14 cellular contexts compared by ENCODE assay signal in the genomic region with DNA sequence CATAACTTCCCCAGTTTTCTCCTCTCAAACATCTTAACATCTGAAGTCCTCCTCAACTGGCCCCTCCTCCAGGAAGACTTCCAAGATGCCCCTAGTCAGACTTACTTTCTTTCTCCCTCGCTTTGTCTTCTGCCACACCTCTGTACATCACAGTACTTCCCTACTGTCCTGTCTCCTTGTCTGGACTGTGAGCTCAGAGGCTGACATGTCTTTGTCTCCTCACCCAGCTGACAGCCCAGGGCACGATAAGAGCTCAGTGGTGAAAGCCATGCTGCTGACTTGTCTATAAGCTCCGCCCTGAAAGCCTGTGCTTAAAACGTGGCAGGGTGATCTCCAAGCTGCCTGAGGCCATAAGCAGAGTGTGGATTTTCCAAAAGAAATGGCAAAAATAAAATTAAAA. TPM values are rescaled to one million over a fixed set of nuclear protein-coding genes. Genes with fewer than 3 reads are reported as not detected.
DNase-seq lines count a peak whose midpoint lies in the region; FAIRE-seq and TF ChIP-seq lines count a peak whose summit lies in the region.
"Had no signal": no experiment of that assay in that cellular context is flagged by ENCODE, and none has a peak within 500 bp of the region (broad histone marks: within the 10 kb centered on the region; RNA-seq: fewer than 3 reads in every experiment).

No MANE protein-coding gene starts in this region.

- peaks cover 60% of the 10 kb centered on the region for H3K4me1 Mint-ChIP-seq in mesothelial cell of epicardium

- FAIRE-seq in D721Med (lab: Jason Lieb, UNC) = no peak

- H3K36me3 Mint-ChIP-seq in mesothelial cell of epicardium = peaks cover 8% of the 10 kb centered on the region

- no peak overlapping the region for H3K4me3 Mint-ChIP-seq in mesothelial cell of epicardium

- DNase-seq in D721Med (ENCODE audit: insufficient read length, low spot score) = peak; percentile 43
- peak; percentile 27 for DNase-seq in SK-MEL-5 (ENCODE audit: low read depth, low spot score)
- DNase-seq in fibroblast of gingiva (ENCODE audit: low read depth) = peak; percentile 61
- no peak for DNase-seq in mesothelial cell of epicardium (ENCODE audit: low spot score in 2 of 2, unreplicated experiment in 2 of 2)
- DNase-seq in NCI-H774 (lab: John Stamatoyannopoulos, UW) = no peak
- no peak for DNase-seq in NCI-H1417 (lab: John Stamatoyannopoulos, UW)
- DNase-seq in RKO (ENCODE audit: low spot score) = no peak
- no peak for DNase-seq in inferior parietal cortex (ENCODE audit: extremely low spot score)
- DNase-seq: activated CD4-positive, alpha-beta T cell treated with anti-CD3 and anti-CD28 coated beads, Interleukin-2, amount 50 U/mL, for 48 hours; body of pancreas; Calu3; hypothalamus; nucleus accumbens; transverse colon had no signal

- TF ChIP-seq CTCF in D721Med (IDR thresholded peaks at IDR 0.05; ENCODE audit: insufficient read depth, missing control alignments) (no peak), mesothelial cell of epicardium (IDR thresholded peaks at IDR 0.05; ENCODE audit: unreplicated experiment) (no peak)

- peak overlapping the region; percentile 82 for H3K27ac Mint-ChIP-seq in mesothelial cell of epicardium

- H3K27me3 Mint-ChIP-seq in mesothelial cell of epicardium (ENCODE audit: low read depth) = no peaks in the 10 kb centered on the region

- in situ Hi-C loops in SK-MEL-5 (cut with HindIII; ENCODE audit: low pct_unique_long_range_greater_than_20kb, low sequenced_read_pairs) = no loop called here

- no peaks in the 10 kb centered on the region for H3K9me3 Mint-ChIP-seq in mesothelial cell of epicardium

RNA-seq across cellular contexts. Expression of a gene that starts 33.0 kb away (rescaled TPM):
- total RNA-seq in SK-MEL-5 (2014; rRNA removed; shearing (Covaris generic)) = 23.0 and 28.7 TPM in 2 replicates
- polyA plus RNA-seq in SK-MEL-5 (2015; cell fraction: cytosol; rRNA removed) = 15.9 and 16.0 TPM in 2 replicates
- polyA plus RNA-seq in SK-MEL-5 (2015; cell fraction: nucleus; rRNA removed) = 9.1 and 18.1 TPM in 2 replicates
- total RNA-seq in mesothelial cell of epicardium = 22.1 to 26.0 TPM (median 22.6 TPM) in 3 replicates

Comparison
In these comparisons a context has a peak if more than half of its experiments do, and no peak if none do; other contexts are left out.
1. DNase-seq: peak in D721Med (single experiment), SK-MEL-5 (single experiment) and fibroblast of gingiva (single experiment); none in mesothelial cell of epicardium (0 of 2), NCI-H774 (single experiment), NCI-H1417 (0 of 3), RKO (single experiment) and inferior parietal cortex (single experiment).